1 cellular context compared by ENCODE assay signal in the genomic region with DNA sequence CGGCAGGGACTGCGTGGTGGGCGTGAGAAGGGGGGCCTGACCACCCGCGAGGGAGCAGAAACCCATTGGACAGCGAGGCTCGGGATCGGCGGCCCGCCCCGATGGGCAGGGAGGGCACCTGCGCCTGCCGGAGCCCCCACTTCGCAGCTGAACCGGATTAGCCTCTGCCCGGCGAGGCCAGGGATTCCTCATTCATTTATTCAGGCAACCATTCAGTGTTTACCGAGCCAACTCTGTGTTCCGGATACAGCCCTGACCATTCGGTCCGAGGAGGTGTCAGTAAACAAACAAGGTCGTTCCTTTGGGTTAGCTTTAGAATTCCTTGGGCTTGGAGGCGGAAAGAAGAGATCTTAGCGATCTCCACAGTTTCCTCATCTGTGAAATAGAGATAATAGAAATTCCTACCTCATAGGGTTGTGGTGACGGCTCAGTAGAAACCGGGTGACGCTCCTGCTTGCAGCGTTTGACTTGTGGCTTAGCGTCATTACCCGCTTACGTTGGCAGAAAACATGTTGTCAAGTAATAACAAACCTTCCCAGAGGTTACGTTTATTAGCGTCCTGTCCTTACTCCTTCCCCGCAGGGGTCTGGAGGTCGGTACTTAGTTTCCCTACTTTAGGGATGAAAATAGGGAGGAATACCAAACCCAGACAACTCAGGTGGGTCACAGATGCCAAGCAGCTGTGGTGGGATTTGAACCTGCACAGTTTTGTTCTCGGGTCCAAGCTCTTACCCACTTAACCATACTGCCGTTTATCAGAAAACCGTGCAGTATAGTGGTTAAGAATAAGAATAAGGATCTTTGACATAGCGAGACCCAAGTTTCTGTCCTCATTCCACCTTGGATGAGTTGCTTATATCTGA.
TF ChIP-seq lines count a peak whose summit lies in the region.

No MANE protein-coding gene starts in this region.

TF ChIP-seq in K562, 482 proteins besides CTCF, POLR2A, EP300 and RAD21 (continued from another document and continues in another):
- TF ChIP-seq, protein P1, sequence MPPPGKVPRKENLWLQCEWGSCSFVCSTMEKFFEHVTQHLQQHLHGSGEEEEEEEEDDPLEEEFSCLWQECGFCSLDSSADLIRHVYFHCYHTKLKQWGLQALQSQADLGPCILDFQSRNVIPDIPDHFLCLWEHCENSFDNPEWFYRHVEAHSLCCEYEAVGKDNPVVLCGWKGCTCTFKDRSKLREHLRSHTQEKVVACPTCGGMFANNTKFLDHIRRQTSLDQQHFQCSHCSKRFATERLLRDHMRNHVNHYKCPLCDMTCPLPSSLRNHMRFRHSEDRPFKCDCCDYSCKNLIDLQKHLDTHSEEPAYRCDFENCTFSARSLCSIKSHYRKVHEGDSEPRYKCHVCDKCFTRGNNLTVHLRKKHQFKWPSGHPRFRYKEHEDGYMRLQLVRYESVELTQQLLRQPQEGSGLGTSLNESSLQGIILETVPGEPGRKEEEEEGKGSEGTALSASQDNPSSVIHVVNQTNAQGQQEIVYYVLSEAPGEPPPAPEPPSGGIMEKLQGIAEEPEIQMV (tag; conservative IDR thresholded peaks at IDR 0.05; ENCODE audit: low read depth): no peak
- TF ChIP-seq, protein P2, sequence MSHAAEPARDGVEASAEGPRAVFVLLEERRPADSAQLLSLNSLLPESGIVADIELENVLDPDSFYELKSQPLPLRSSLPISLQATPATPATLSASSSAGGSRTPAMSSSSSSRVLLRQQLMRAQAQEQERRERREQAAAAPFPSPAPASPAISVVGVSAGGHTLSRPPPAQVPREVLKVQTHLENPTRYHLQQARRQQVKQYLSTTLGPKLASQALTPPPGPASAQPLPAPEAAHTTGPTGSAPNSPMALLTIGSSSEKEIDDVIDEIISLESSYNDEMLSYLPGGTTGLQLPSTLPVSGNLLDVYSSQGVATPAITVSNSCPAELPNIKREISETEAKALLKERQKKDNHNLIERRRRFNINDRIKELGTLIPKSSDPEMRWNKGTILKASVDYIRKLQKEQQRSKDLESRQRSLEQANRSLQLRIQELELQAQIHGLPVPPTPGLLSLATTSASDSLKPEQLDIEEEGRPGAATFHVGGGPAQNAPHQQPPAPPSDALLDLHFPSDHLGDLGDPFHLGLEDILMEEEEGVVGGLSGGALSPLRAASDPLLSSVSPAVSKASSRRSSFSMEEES (CRISPR knock-in tag; IDR thresholded peaks at IDR 0.05): no peak
- TF ChIP-seq NFIX (CRISPR knock-in tag; IDR thresholded peaks at IDR 0.05; ENCODE audit: low read depth) (no peak), ZNF561 (CRISPR knock-in tag; conservative IDR thresholded peaks at IDR 0.05) (no peak), GATA2 (CRISPR knock-in tag; IDR thresholded peaks at IDR 0.05) (peak; percentile 74), NBN (IDR thresholded peaks at IDR 0.05; ENCODE audit: low read depth) (peak; percentile 52), TRIM24 (IDR thresholded peaks at IDR 0.05) (no peak), MTA3 (IDR thresholded peaks at IDR 0.05; ENCODE audit: borderline replicate concordance) (peak; percentile 95), TGIF2 (CRISPR knock-in tag; IDR thresholded peaks at IDR 0.05) (no peak), RBM22 (IDR thresholded peaks at IDR 0.05; ENCODE audit: low read depth, low read length, poor library complexity, severe bottlenecking) (peak; percentile 38), PTBP1 (IDR thresholded peaks at IDR 0.05; ENCODE audit: low read depth, low read length) (no peak), KDM5B (IDR thresholded peaks at IDR 0.05; ENCODE audit: insufficient replicate concordance, low read depth, low read length) (peak; percentile 35), ZNF253 (CRISPR knock-in tag; conservative IDR thresholded peaks at IDR 0.05) (no peak)
- TF ChIP-seq, protein P3, sequence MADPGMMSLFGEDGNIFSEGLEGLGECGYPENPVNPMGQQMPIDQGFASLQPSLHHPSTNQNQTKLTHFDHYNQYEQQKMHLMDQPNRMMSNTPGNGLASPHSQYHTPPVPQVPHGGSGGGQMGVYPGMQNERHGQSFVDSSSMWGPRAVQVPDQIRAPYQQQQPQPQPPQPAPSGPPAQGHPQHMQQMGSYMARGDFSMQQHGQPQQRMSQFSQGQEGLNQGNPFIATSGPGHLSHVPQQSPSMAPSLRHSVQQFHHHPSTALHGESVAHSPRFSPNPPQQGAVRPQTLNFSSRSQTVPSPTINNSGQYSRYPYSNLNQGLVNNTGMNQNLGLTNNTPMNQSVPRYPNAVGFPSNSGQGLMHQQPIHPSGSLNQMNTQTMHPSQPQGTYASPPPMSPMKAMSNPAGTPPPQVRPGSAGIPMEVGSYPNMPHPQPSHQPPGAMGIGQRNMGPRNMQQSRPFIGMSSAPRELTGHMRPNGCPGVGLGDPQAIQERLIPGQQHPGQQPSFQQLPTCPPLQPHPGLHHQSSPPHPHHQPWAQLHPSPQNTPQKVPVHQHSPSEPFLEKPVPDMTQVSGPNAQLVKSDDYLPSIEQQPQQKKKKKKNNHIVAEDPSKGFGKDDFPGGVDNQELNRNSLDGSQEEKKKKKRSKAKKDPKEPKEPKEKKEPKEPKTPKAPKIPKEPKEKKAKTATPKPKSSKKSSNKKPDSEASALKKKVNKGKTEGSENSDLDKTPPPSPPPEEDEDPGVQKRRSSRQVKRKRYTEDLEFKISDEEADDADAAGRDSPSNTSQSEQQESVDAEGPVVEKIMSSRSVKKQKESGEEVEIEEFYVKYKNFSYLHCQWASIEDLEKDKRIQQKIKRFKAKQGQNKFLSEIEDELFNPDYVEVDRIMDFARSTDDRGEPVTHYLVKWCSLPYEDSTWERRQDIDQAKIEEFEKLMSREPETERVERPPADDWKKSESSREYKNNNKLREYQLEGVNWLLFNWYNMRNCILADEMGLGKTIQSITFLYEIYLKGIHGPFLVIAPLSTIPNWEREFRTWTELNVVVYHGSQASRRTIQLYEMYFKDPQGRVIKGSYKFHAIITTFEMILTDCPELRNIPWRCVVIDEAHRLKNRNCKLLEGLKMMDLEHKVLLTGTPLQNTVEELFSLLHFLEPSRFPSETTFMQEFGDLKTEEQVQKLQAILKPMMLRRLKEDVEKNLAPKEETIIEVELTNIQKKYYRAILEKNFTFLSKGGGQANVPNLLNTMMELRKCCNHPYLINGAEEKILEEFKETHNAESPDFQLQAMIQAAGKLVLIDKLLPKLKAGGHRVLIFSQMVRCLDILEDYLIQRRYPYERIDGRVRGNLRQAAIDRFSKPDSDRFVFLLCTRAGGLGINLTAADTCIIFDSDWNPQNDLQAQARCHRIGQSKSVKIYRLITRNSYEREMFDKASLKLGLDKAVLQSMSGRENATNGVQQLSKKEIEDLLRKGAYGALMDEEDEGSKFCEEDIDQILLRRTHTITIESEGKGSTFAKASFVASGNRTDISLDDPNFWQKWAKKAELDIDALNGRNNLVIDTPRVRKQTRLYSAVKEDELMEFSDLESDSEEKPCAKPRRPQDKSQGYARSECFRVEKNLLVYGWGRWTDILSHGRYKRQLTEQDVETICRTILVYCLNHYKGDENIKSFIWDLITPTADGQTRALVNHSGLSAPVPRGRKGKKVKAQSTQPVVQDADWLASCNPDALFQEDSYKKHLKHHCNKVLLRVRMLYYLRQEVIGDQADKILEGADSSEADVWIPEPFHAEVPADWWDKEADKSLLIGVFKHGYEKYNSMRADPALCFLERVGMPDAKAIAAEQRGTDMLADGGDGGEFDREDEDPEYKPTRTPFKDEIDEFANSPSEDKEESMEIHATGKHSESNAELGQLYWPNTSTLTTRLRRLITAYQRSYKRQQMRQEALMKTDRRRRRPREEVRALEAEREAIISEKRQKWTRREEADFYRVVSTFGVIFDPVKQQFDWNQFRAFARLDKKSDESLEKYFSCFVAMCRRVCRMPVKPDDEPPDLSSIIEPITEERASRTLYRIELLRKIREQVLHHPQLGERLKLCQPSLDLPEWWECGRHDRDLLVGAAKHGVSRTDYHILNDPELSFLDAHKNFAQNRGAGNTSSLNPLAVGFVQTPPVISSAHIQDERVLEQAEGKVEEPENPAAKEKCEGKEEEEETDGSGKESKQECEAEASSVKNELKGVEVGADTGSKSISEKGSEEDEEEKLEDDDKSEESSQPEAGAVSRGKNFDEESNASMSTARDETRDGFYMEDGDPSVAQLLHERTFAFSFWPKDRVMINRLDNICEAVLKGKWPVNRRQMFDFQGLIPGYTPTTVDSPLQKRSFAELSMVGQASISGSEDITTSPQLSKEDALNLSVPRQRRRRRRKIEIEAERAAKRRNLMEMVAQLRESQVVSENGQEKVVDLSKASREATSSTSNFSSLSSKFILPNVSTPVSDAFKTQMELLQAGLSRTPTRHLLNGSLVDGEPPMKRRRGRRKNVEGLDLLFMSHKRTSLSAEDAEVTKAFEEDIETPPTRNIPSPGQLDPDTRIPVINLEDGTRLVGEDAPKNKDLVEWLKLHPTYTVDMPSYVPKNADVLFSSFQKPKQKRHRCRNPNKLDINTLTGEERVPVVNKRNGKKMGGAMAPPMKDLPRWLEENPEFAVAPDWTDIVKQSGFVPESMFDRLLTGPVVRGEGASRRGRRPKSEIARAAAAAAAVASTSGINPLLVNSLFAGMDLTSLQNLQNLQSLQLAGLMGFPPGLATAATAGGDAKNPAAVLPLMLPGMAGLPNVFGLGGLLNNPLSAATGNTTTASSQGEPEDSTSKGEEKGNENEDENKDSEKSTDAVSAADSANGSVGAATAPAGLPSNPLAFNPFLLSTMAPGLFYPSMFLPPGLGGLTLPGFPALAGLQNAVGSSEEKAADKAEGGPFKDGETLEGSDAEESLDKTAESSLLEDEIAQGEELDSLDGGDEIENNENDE (IDR thresholded peaks at IDR 0.05; ENCODE audit: low read depth, low read length): no peak
- TF ChIP-seq, protein P4, sequence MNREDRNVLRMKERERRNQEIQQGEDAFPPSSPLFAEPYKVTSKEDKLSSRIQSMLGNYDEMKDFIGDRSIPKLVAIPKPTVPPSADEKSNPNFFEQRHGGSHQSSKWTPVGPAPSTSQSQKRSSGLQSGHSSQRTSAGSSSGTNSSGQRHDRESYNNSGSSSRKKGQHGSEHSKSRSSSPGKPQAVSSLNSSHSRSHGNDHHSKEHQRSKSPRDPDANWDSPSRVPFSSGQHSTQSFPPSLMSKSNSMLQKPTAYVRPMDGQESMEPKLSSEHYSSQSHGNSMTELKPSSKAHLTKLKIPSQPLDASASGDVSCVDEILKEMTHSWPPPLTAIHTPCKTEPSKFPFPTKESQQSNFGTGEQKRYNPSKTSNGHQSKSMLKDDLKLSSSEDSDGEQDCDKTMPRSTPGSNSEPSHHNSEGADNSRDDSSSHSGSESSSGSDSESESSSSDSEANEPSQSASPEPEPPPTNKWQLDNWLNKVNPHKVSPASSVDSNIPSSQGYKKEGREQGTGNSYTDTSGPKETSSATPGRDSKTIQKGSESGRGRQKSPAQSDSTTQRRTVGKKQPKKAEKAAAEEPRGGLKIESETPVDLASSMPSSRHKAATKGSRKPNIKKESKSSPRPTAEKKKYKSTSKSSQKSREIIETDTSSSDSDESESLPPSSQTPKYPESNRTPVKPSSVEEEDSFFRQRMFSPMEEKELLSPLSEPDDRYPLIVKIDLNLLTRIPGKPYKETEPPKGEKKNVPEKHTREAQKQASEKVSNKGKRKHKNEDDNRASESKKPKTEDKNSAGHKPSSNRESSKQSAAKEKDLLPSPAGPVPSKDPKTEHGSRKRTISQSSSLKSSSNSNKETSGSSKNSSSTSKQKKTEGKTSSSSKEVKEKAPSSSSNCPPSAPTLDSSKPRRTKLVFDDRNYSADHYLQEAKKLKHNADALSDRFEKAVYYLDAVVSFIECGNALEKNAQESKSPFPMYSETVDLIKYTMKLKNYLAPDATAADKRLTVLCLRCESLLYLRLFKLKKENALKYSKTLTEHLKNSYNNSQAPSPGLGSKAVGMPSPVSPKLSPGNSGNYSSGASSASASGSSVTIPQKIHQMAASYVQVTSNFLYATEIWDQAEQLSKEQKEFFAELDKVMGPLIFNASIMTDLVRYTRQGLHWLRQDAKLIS (CRISPR knock-in tag; IDR thresholded peaks at IDR 0.05): no peak; the same call in 1 of the 2 replicates
- TF ChIP-seq, protein P5, sequence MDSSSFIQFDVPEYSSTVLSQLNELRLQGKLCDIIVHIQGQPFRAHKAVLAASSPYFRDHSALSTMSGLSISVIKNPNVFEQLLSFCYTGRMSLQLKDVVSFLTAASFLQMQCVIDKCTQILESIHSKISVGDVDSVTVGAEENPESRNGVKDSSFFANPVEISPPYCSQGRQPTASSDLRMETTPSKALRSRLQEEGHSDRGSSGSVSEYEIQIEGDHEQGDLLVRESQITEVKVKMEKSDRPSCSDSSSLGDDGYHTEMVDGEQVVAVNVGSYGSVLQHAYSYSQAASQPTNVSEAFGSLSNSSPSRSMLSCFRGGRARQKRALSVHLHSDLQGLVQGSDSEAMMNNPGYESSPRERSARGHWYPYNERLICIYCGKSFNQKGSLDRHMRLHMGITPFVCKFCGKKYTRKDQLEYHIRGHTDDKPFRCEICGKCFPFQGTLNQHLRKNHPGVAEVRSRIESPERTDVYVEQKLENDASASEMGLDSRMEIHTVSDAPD (CRISPR knock-in tag; IDR thresholded peaks at IDR 0.05): no peak
- TF ChIP-seq, protein P6, sequence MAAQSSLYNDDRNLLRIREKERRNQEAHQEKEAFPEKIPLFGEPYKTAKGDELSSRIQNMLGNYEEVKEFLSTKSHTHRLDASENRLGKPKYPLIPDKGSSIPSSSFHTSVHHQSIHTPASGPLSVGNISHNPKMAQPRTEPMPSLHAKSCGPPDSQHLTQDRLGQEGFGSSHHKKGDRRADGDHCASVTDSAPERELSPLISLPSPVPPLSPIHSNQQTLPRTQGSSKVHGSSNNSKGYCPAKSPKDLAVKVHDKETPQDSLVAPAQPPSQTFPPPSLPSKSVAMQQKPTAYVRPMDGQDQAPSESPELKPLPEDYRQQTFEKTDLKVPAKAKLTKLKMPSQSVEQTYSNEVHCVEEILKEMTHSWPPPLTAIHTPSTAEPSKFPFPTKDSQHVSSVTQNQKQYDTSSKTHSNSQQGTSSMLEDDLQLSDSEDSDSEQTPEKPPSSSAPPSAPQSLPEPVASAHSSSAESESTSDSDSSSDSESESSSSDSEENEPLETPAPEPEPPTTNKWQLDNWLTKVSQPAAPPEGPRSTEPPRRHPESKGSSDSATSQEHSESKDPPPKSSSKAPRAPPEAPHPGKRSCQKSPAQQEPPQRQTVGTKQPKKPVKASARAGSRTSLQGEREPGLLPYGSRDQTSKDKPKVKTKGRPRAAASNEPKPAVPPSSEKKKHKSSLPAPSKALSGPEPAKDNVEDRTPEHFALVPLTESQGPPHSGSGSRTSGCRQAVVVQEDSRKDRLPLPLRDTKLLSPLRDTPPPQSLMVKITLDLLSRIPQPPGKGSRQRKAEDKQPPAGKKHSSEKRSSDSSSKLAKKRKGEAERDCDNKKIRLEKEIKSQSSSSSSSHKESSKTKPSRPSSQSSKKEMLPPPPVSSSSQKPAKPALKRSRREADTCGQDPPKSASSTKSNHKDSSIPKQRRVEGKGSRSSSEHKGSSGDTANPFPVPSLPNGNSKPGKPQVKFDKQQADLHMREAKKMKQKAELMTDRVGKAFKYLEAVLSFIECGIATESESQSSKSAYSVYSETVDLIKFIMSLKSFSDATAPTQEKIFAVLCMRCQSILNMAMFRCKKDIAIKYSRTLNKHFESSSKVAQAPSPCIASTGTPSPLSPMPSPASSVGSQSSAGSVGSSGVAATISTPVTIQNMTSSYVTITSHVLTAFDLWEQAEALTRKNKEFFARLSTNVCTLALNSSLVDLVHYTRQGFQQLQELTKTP (IDR thresholded peaks at IDR 0.05; ENCODE audit: low read depth in 1 of 2, partially characterized antibody in 2 of 2): peak; percentile 49 to 55
- TF ChIP-seq, protein P7, sequence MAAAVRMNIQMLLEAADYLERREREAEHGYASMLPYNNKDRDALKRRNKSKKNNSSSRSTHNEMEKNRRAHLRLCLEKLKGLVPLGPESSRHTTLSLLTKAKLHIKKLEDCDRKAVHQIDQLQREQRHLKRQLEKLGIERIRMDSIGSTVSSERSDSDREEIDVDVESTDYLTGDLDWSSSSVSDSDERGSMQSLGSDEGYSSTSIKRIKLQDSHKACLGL (CRISPR knock-in tag; IDR thresholded peaks at IDR 0.05; ENCODE audit: borderline replicate concordance, poor library complexity, severe bottlenecking): no peak
